38 cellular contexts compared by ENCODE assay signal in the genomic region with DNA sequence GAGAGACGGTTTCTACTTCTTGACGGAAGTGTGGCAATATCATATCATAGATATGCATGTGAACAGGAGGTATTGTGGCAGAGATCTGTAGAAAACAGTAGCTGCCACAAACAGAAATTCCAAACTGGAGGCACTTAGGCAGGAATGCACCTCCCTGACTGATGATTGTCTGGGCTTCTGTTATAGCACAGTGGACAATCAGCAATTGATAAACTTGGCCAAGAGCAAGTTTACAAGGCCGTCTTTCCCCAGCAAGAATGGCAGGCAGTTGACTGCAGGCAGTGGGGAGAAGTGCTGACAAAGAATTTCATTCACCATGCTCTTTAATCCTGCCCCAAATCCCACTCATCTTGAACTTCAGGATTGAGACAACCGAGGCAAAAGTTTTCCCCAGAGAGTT.
"Had no signal": no experiment of that assay in that cellular context is flagged by ENCODE, and none has a peak within 500 bp of the region (broad histone marks: within the 10 kb centered on the region; RNA-seq: fewer than 3 reads in every experiment).

No MANE protein-coding gene starts in this region.

- H3K27me3 ChIP-seq: adrenal gland, breast epithelium, colonic mucosa, heart right ventricle had no signal

- H3K27ac ChIP-seq: adrenal gland, breast epithelium, cardiac muscle cell, colonic mucosa, dorsolateral prefrontal cortex, esophagus muscularis mucosa, foreskin keratinocyte, gastroesophageal sphincter, heart right ventricle, WERI-Rb-1 had no signal

- H3K4me1 Mint-ChIP-seq: activated B cell treated with CpG ODN at 0.5 μM for 24 hours; activated naive CD4-positive, alpha-beta T cell treated with anti-CD3 and anti-CD28 coated beads, Interleukin-2, amount 50 U/mL, for 24 hours; activated naive CD8-positive, alpha-beta T cell treated with anti-CD3 and anti-CD28 coated beads for 36 hours; activated naive CD8-positive, alpha-beta T cell treated with anti-CD3 and anti-CD28 coated beads, Interleukin-2, amount 50 U/mL, for 24 hours; endodermal cell; T-cell had no signal

- H3K9me3 ChIP-seq: colonic mucosa had no signal

- H3K4me3 ChIP-seq: adrenal gland, breast epithelium, cardiac muscle cell, colonic mucosa, dorsolateral prefrontal cortex, esophagus muscularis mucosa, gastroesophageal sphincter, heart right ventricle had no signal

- H3K4me3 Mint-ChIP-seq: activated B cell treated with CpG ODN at 0.5 μM for 24 hours; activated CD8-positive, alpha-beta T cell treated with anti-CD3 and anti-CD28 coated beads for 36 hours; activated naive CD4-positive, alpha-beta T cell treated with anti-CD3 and anti-CD28 coated beads for 36 hours; activated naive CD4-positive, alpha-beta T cell treated with anti-CD3 and anti-CD28 coated beads, Interleukin-2, amount 50 U/mL, for 24 hours; activated naive CD8-positive, alpha-beta T cell treated with anti-CD3 and anti-CD28 coated beads for 36 hours; activated naive CD8-positive, alpha-beta T cell treated with anti-CD3 and anti-CD28 coated beads, Interleukin-2, amount 50 U/mL, for 24 hours; activated T-helper 1 cell treated with anti-CD3 and anti-CD28 coated beads, Interleukin-12 subunit alpha, Interleukin-12 subunit beta, Interleukin-2, Interleukin-4 antibody, amounts not matched to agents 30 ng/mL and 10 ng/mL and 1 ng/mL, durations not matched to agents 14 hours and 24 hours and 36 hours; brain; dendritic cell treated with granulocyte-macrophage colony-stimulating factor and Interleukin-4, amounts not matched to agents 40 ng/mL and 50 ng/mL, for 4 days; endodermal cell; T-cell; T-helper 1 cell treated with Interleukin-12 subunit alpha and Interleukin-12 subunit beta and Interleukin-4 antibody, amounts not matched to agents 30 μg/mL and 1 μg/mL, for 36 hours had no signal

- DNase-seq: activated B cell treated with CpG ODN at 0.5 μM for 24 hours; activated CD4-positive, alpha-beta T cell treated with anti-CD3 and anti-CD28 coated beads for 48 hours; activated CD4-positive, alpha-beta T cell treated with anti-CD3 and anti-CD28 coated beads, Interleukin-2, amount 50 U/mL, for 1 hour; activated CD4-positive, alpha-beta T cell treated with anti-CD3 and anti-CD28 coated beads, Interleukin-2, amount 50 U/mL, for 48 hours; activated CD8-positive, alpha-beta memory T cell treated with anti-CD3 and anti-CD28 coated beads for 24 hours; activated CD8-positive, alpha-beta T cell treated with anti-CD3 and anti-CD28 coated beads for 36 hours; activated effector memory CD4-positive, alpha-beta T cell treated with anti-CD3 and anti-CD28 coated beads, Interleukin-2, amount 50 U/mL, for 16 hours; activated naive CD4-positive, alpha-beta T cell treated with anti-CD3 and anti-CD28 coated beads for 36 hours; activated naive CD8-positive, alpha-beta T cell treated with anti-CD3 and anti-CD28 coated beads for 36 hours; activated naive CD8-positive, alpha-beta T cell treated with anti-CD3 and anti-CD28 coated beads, Interleukin-2, amount 50 U/mL, for 24 hours; activated T-cell treated with anti-CD3 and anti-CD28 coated beads, Interleukin-2, amount 50 U/mL, for 1 hour; activated T-cell treated with anti-CD3 and anti-CD28 coated beads, Interleukin-2, amount 50 U/mL, for 48 hours; adrenal gland; amygdala; aorta; central memory CD4-positive, alpha-beta T cell; cerebellar nuclear complex; dorsolateral prefrontal cortex; effector memory CD4-positive, alpha-beta T cell; endodermal cell; erythroblast; foreskin keratinocyte; heart right ventricle; SW 1271; T-cell; T1000; WERI-Rb-1 had no signal

- H3K36me3 ChIP-seq: adrenal gland, breast epithelium, cardiac muscle cell, colonic mucosa, esophagus muscularis mucosa, gastroesophageal sphincter, heart right ventricle, WERI-Rb-1 had no signal

- H3K4me1 ChIP-seq: adrenal gland, breast epithelium, colonic mucosa, foreskin keratinocyte, gastroesophageal sphincter had no signal

- H3K36me3 Mint-ChIP-seq: activated naive CD4-positive, alpha-beta T cell treated with anti-CD3 and anti-CD28 coated beads, Interleukin-2, amount 50 U/mL, for 24 hours; T-cell had no signal

- H3K27ac Mint-ChIP-seq: activated B cell treated with CpG ODN at 0.5 μM for 24 hours; activated CD8-positive, alpha-beta T cell treated with anti-CD3 and anti-CD28 coated beads for 36 hours; activated naive CD4-positive, alpha-beta T cell treated with anti-CD3 and anti-CD28 coated beads for 36 hours; activated naive CD4-positive, alpha-beta T cell treated with anti-CD3 and anti-CD28 coated beads, Interleukin-2, amount 50 U/mL, for 24 hours; activated naive CD8-positive, alpha-beta T cell treated with anti-CD3 and anti-CD28 coated beads for 36 hours; activated naive CD8-positive, alpha-beta T cell treated with anti-CD3 and anti-CD28 coated beads, Interleukin-2, amount 50 U/mL, for 24 hours; activated T-helper 1 cell treated with anti-CD3 and anti-CD28 coated beads, Interleukin-12 subunit alpha, Interleukin-12 subunit beta, Interleukin-2, Interleukin-4 antibody, amounts not matched to agents 30 ng/mL and 10 ng/mL and 1 ng/mL, durations not matched to agents 14 hours and 24 hours and 36 hours; activated T-helper 2 cell treated with anti-CD3 and anti-CD28 coated beads, Interferon-gamma antibody, Interleukin-2, Interleukin-4, amounts not matched to agents 10 μg/mL and 5 μg/mL and 100 μg/mL, durations not matched to agents 14 hours and 24 hours and 36 hours; brain; dendritic cell treated with granulocyte-macrophage colony-stimulating factor and Interleukin-4, amounts not matched to agents 40 ng/mL and 50 ng/mL, for 4 days; endodermal cell; T-cell; T-helper 1 cell treated with Interleukin-12 subunit alpha and Interleukin-12 subunit beta and Interleukin-4 antibody, amounts not matched to agents 30 μg/mL and 1 μg/mL, for 36 hours had no signal
